Comparison of ENCODE assay signal across 22 cellular contexts in the genomic region with DNA sequence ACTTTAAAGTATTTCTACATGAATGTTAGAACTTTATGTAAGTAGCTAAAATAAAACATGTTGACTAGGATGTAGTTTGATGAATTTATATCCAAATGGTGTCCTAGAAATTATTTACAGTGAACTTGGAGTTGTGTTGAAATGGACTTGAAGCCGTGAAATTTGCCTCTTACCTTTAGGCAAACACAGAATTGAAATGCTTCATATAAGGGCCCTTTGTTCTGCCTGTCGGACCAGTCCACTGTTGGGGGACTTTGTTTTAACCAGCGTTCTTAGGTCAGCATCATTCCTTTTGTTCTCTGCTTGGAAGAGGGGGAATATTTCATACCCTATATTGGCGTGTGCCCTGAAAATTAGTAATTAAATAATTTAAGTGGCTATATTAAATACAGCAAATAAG. TPM values are rescaled to one million over a fixed set of nuclear protein-coding genes. Genes with fewer than 3 reads are reported as not detected.
DNase-seq lines count a peak whose midpoint lies in the region; ATAC-seq and TF ChIP-seq lines count a peak whose summit lies in the region.
"Had no signal": no experiment of that assay in that cellular context is flagged by ENCODE, and none has a peak within 500 bp of the region (broad histone marks: within the 10 kb centered on the region; RNA-seq: fewer than 3 reads in every experiment).

No MANE protein-coding gene starts in this region.

- peaks cover 94% of the 10 kb centered on the region for H3K4me1 ChIP-seq in left ventricle myocardium inferior
- H3K4me1 ChIP-seq: Caco-2 had no signal

- no peak for DNase-seq in left ventricle myocardium inferior
- no peak for DNase-seq in cardiac septum (ENCODE audit: low spot score)
- peak; percentile 65 for DNase-seq in superior temporal gyrus (ENCODE audit: extremely low spot score)
- DNase-seq in activated CD4-positive, alpha-beta T cell treated with anti-CD3 and anti-CD28 coated beads, Interleukin-2, amount 50 U/mL, for 4 hours = no peak
- DNase-seq in CD1c-positive myeloid dendritic cell (ENCODE audit: extremely low spot score) = no peak
- DNase-seq: Caco-2; CD4-positive, CD25-positive, alpha-beta regulatory T cell; DMS153; GDM1; H9; Kasumi-1; MM.1S; NCI-H1092 treated with DMSO at 0.1 percent for 48 hours; NCI-H2081; NCI-H446 treated with DMSO at 0.1 percent for 48 hours; NCI-H748 treated with DMSO at 0.1 percent for 48 hours; NK-92 treated with Interleukin-12 subunit alpha and Interleukin-12 subunit beta, amount 100 ng/mL, for 24 hours; Peyer's patch had no signal

- H3K27ac ChIP-seq in left ventricle myocardium inferior (replicated peaks) (peak overlapping the region; percentile 79), cingulate gyrus (ENCODE audit: low read depth, low read length) (peak overlapping the region; percentile 15)
- H3K27ac ChIP-seq: Peyer's patch had no signal

- H3K36me3 Mint-ChIP-seq in nephron (ENCODE audit: low read depth) = peaks cover 36% of the 10 kb centered on the region

- H3K27me3 Mint-ChIP-seq in nephron (ENCODE audit: low read depth) = no peaks in the 10 kb centered on the region
- H3K27me3 Mint-ChIP-seq: B cell; CD4-positive, CD25-positive, alpha-beta regulatory T cell had no signal

- H3K4me1 Mint-ChIP-seq in nephron = peaks cover 10% of the 10 kb centered on the region

- TF ChIP-seq CTCF in left ventricle myocardium inferior (IDR thresholded peaks at IDR 0.05; ENCODE audit: borderline replicate concordance) (no peak), nephron (IDR thresholded peaks at IDR 0.05; ENCODE audit: unreplicated experiment in 3 of 3) (no peak)

- H3K9me3 ChIP-seq in left ventricle myocardium inferior (replicated peaks) = no peaks in the 10 kb centered on the region
- H3K9me3 ChIP-seq: Caco-2, Peyer's patch had no signal

- H3K27me3 ChIP-seq in left ventricle myocardium inferior (ENCODE audit: low read depth) = no peaks in the 10 kb centered on the region
- H3K27me3 ChIP-seq: Peyer's patch had no signal

- H3K4me3 ChIP-seq in left ventricle myocardium inferior = peak overlapping the region; percentile 4
- H3K4me3 ChIP-seq: Peyer's patch had no signal

- H3K9me3 Mint-ChIP-seq in nephron = no peaks in the 10 kb centered on the region
- H3K9me3 Mint-ChIP-seq: CD4-positive, CD25-positive, alpha-beta regulatory T cell; H9 had no signal

- H3K4me3 Mint-ChIP-seq in nephron = no peak overlapping the region
- H3K4me3 Mint-ChIP-seq: B cell; CD4-positive, CD25-positive, alpha-beta regulatory T cell; H9 had no signal

- peaks cover 26% of the 10 kb centered on the region for H3K36me3 ChIP-seq in left ventricle myocardium inferior

- H3K27ac Mint-ChIP-seq in nephron = peak overlapping the region; percentile 29 to 91 (median 91)
- H3K27ac Mint-ChIP-seq: B cell had no signal

- intact Hi-C loops in left ventricle myocardium inferior (cut with micrococcal nuclease) (no loop called here), cardiac septum (cut with DNase I) (no loop called here)

- ATAC-seq in GM18517 (IDR thresholded peaks at IDR 0.05; ENCODE audit: unreplicated experiment) = no peak

RNA-seq across cellular contexts. Expression of a gene that starts 18.3 kb away (rescaled TPM):
- total RNA-seq in left ventricle myocardium inferior = 103 TPM
- 86.8 TPM for total RNA-seq in cardiac septum
